12 cellular contexts compared by ENCODE assay signal in genomic region chr3:39327746-39328349, GRCh38. TPM values are rescaled to one million over a fixed set of nuclear protein-coding genes. Genes with fewer than 3 reads are reported as not detected.
DNase-seq lines count a peak whose midpoint lies in the region; ATAC-seq and TF ChIP-seq lines count a peak whose summit lies in the region.
"Had no signal": no experiment of that assay in that cellular context is flagged by ENCODE, and none has a peak within 500 bp of the region (broad histone marks: within the 10 kb centered on the region; RNA-seq: fewer than 3 reads in every experiment).

No MANE protein-coding gene starts in this region.

- no peak overlapping the region for H3K4me2 ChIP-seq in smooth muscle cell

- peak; percentile 63 for ATAC-seq in GM21515 (IDR thresholded peaks at IDR 0.05; ENCODE audit: unreplicated experiment)
- peak; percentile 48 for ATAC-seq in HG03378 (IDR thresholded peaks at IDR 0.05; ENCODE audit: unreplicated experiment)

- H3K27me3 Mint-ChIP-seq in activated CD4-positive, alpha-beta T cell treated with anti-CD3 and anti-CD28 coated beads, Interleukin-2, amount 10 ng/mL, durations not matched to agents 24 days and 14 days, result no peaks in the 10 kb centered on the region

- intact Hi-C loops in activated CD4-positive, alpha-beta T cell treated with anti-CD3 and anti-CD28 coated beads, Interleukin-2, amount 10 ng/mL, durations not matched to agents 24 days and 14 days (cut with micrococcal nuclease), result loop anchor here (1.0 kb wide), 3 partner anchors 19 to 50 kb away; no protein-coding TSS in a partner anchor

- DNase-seq in activated CD4-positive, alpha-beta T cell treated with anti-CD3 and anti-CD28 coated beads, Interleukin-2, amount 10 ng/mL, durations not matched to agents 24 days and 14 days, result peak; percentile 75
- no peak for DNase-seq in activated CD4-positive, alpha-beta T cell treated with anti-CD3 and anti-CD28 coated beads for 4 hours
- DNase-seq in effector CD4-positive, alpha-beta T cell, result peak; percentile 17
- DNase-seq in smooth muscle cell (lab: John Stamatoyannopoulos, UW; ENCODE audit: unreplicated experiment) (no peak), NCI-H226 (no peak), SIG-M5 treated with dmso at 0.1 percent for 504 hours (lab: John Stamatoyannopoulos, UW; ENCODE audit: unreplicated experiment) (no peak)

- no peaks in the 10 kb centered on the region for H3K9me3 Mint-ChIP-seq in activated CD4-positive, alpha-beta T cell treated with anti-CD3 and anti-CD28 coated beads, Interleukin-2, amount 10 ng/mL, durations not matched to agents 24 days and 14 days

- TF ChIP-seq CTCF in smooth muscle cell (IDR thresholded peaks at IDR 0.05; ENCODE audit: borderline replicate concordance, insufficient read depth, poor library complexity, severe bottlenecking), result no peak

- no peaks in the 10 kb centered on the region for H3K79me2 ChIP-seq in smooth muscle cell (ENCODE audit: low read depth)

- no peak overlapping the region for H3K27ac ChIP-seq in smooth muscle cell (ENCODE audit: low read depth)
- H3K27ac ChIP-seq: thoracic aorta had no signal

- peaks cover 50% of the 10 kb centered on the region for H3K4me1 Mint-ChIP-seq in activated CD4-positive, alpha-beta T cell treated with anti-CD3 and anti-CD28 coated beads, Interleukin-2, amount 10 ng/mL, durations not matched to agents 24 days and 14 days

- no peaks in the 10 kb centered on the region for H3K36me3 ChIP-seq in smooth muscle cell (ENCODE audit: low read depth)
- H3K36me3 ChIP-seq: thoracic aorta had no signal

- H3K4me3 ChIP-seq in smooth muscle cell, result no peak overlapping the region
- H3K4me3 ChIP-seq: lung, thoracic aorta had no signal

- peak overlapping the region; percentile 37 for H3K4me3 Mint-ChIP-seq in activated CD4-positive, alpha-beta T cell treated with anti-CD3 and anti-CD28 coated beads, Interleukin-2, amount 10 ng/mL, durations not matched to agents 24 days and 14 days

- H3K9me3 ChIP-seq in smooth muscle cell (replicated peaks; ENCODE audit: low read depth), result no peaks in the 10 kb centered on the region
- H3K9me3 ChIP-seq: thoracic aorta had no signal

- no peaks in the 10 kb centered on the region for H4K20me1 ChIP-seq in smooth muscle cell (ENCODE audit: low read depth)

- no peaks in the 10 kb centered on the region for H3K4me1 ChIP-seq in smooth muscle cell (ENCODE audit: low read depth)

- H3K36me3 Mint-ChIP-seq in activated CD4-positive, alpha-beta T cell treated with anti-CD3 and anti-CD28 coated beads, Interleukin-2, amount 10 ng/mL, durations not matched to agents 24 days and 14 days (ENCODE audit: low read depth), result peaks cover 5% of the 10 kb centered on the region

- H2AFZ ChIP-seq in smooth muscle cell (ENCODE audit: low read depth), result no peak overlapping the region

- no peaks in the 10 kb centered on the region for H3F3A ChIP-seq in smooth muscle cell (ENCODE audit: low read depth)

- peak overlapping the region; percentile 72 for H3K27ac Mint-ChIP-seq in activated CD4-positive, alpha-beta T cell treated with anti-CD3 and anti-CD28 coated beads, Interleukin-2, amount 10 ng/mL, durations not matched to agents 24 days and 14 days

- no peaks in the 10 kb centered on the region for H3K27me3 ChIP-seq in smooth muscle cell (ENCODE audit: low read depth)

- no peak overlapping the region for H3K9ac ChIP-seq in smooth muscle cell (ENCODE audit: low read depth)

- 99% methylated on average over 4 of the region's 4 CpGs for WGBS in smooth muscle cell (ENCODE audit: low lambda C conversion rate)

RNA-seq across cellular contexts. Expression of gene CCR8, which starts 1.7 kb away (rescaled TPM):
- total RNA-seq in activated CD4-positive, alpha-beta T cell treated with anti-CD3 and anti-CD28 coated beads, Interleukin-2, amount 10 ng/mL, durations not matched to agents 24 days and 14 days, result 5.7 and 7.5 TPM in 2 replicates
- total RNA-seq in smooth muscle cell, result not detected in 2 replicates
- not detected in 2 replicates for polyA plus RNA-seq in smooth muscle cell
- total RNA-seq: A673, fibroblast of lung, lung, thoracic aorta had no signal
- polyA plus RNA-seq: fibroblast of lung had no signal

RNA-seq across cellular contexts. Expression of gene CX3CR1, which starts 48.0 kb away (rescaled TPM):
- total RNA-seq in activated CD4-positive, alpha-beta T cell treated with anti-CD3 and anti-CD28 coated beads, Interleukin-2, amount 10 ng/mL, durations not matched to agents 24 days and 14 days, result 0.19 and 0.21 TPM in 2 replicates
- 0.31 TPM in 1 of 2 replicates, not detected in the other for total RNA-seq in smooth muscle cell
- polyA plus RNA-seq in smooth muscle cell, result 0.70 TPM in 1 of 2 replicates, not detected in the other
- total RNA-seq: A673 had no signal
- polyA plus RNA-seq: fibroblast of lung had no signal

RNA-seq across cellular contexts. Expression of gene SLC25A38, which starts 55.3 kb away (rescaled TPM):
- total RNA-seq in activated CD4-positive, alpha-beta T cell treated with anti-CD3 and anti-CD28 coated beads, Interleukin-2, amount 10 ng/mL, durations not matched to agents 24 days and 14 days, result 37.8 and 38.2 TPM in 2 replicates
- 18.9 and 19.1 TPM in 2 replicates for total RNA-seq in smooth muscle cell
- polyA plus RNA-seq in smooth muscle cell, result 18.5 and 22.2 TPM in 2 replicates

Comparison
In these comparisons a context has a peak if more than half of its experiments do, and no peak if none do; other contexts are left out.
1. DNase-seq: peak in activated CD4-positive, alpha-beta T cell treated with anti-CD3 and anti-CD28 coated beads, Interleukin-2, amount 10 ng/mL, durations not matched to agents 24 days and 14 days (single experiment) and effector CD4-positive, alpha-beta T cell (single experiment); none in activated CD4-positive, alpha-beta T cell treated with anti-CD3 and anti-CD28 coated beads for 4 hours (0 of 2), smooth muscle cell (single experiment), NCI-H226 (single experiment) and SIG-M5 treated with dmso at 0.1 percent for 504 hours (single experiment).